8 cellular contexts compared by ENCODE assay signal in the genomic region with DNA sequence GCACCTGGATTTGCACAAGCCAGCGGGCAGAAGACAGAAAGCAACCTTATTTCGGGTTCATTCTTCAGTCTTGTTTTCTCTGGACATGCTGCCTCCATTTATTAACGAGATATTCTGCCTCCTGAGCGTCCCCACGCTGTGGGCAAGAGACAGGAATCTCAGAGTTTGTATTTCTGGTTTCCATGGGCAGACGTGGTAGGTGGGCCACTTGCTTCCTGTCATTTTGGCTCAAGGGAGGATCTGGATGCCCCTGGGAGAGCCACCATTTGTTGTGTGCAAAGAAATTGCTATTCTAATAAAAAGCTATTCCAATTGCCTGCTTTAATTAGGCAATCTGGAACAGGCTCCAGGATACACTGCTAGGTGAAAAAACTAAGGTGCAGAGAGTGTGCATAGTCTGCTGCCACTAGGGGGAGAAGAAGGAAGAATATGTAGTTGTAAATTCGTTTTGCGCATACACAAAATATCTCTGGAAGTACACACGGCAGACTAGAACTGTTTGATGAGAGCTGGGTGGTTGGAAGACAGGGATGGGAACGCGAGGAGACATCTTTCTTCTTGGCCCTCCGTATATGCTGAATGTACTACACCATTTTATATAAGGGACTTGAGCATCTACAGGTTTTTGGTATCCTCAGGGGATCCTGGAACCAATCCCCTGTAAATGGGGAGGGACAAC. TPM values are rescaled to one million over a fixed set of nuclear protein-coding genes. Genes with fewer than 3 reads are reported as not detected.
DNase-seq lines count a peak whose midpoint lies in the region; ATAC-seq and TF ChIP-seq lines count a peak whose summit lies in the region.

No MANE protein-coding gene starts in this region.

- no peak overlapping the region for H3K4me3 Mint-ChIP-seq in activated CD4-positive, alpha-beta T cell treated with anti-CD3 and anti-CD28 coated beads, Interleukin-2, amount 10 ng/mL, durations not matched to agents 7 days and 5 days

- H3K4me3 ChIP-seq in H7 (ENCODE audit: insufficient read depth, low read depth, low read length): no peak overlapping the region
- H3K4me3 ChIP-seq in heart right ventricle: no peak overlapping the region

- no peak overlapping the region for H3K27ac Mint-ChIP-seq in activated CD4-positive, alpha-beta T cell treated with anti-CD3 and anti-CD28 coated beads, Interleukin-2, amount 10 ng/mL, durations not matched to agents 7 days and 5 days

- H3K9me3 ChIP-seq in heart right ventricle: no peaks in the 10 kb centered on the region

- H3K27me3 Mint-ChIP-seq in activated CD4-positive, alpha-beta T cell treated with anti-CD3 and anti-CD28 coated beads, Interleukin-2, amount 10 ng/mL, durations not matched to agents 7 days and 5 days: peaks cover 2% of the 10 kb centered on the region

- H3K36me3 ChIP-seq in H7 (replicated peaks; ENCODE audit: control insufficient read depth, insufficient read depth, low read length) (no peaks in the 10 kb centered on the region), heart right ventricle (no peaks in the 10 kb centered on the region)

- TF ChIP-seq CTCF in heart right ventricle (IDR thresholded peaks at IDR 0.05): peak; percentile 42 to 72 (median 64)

- peak; percentile 21 for DNase-seq in Daoy (ENCODE audit: low read depth)
- peak; percentile 35 for DNase-seq in H7
- DNase-seq in NCI-H2227 treated with DMSO at 0.1 percent for 48 hours (lab: John Stamatoyannopoulos, UW): peak; percentile 28
- DNase-seq in activated CD4-positive, alpha-beta T cell treated with anti-CD3 and anti-CD28 coated beads, Interleukin-2, amount 10 ng/mL, durations not matched to agents 7 days and 5 days: peak; percentile 45
- peak in 1 of 2 donors; percentile 18 for DNase-seq in heart right ventricle
- peak; percentile 7 for DNase-seq in smooth muscle cell of the brain vasculature (ENCODE audit: low read depth, low spot score)
- no peak for DNase-seq in middle frontal gyrus (ENCODE audit: extremely low spot score, low spot score)
- no peak for DNase-seq in substantia nigra (lab: John Stamatoyannopoulos, UW)

- CTCF ChIA-PET in activated CD4-positive, alpha-beta T cell treated with anti-CD3 and anti-CD28 coated beads, Interleukin-2, amount 10 ng/mL, durations not matched to agents 7 days and 5 days (lab: Charles Lee): interaction anchor here (1.0 to 1.2 kb wide), 3 partner anchors 148 to 156 kb away, joined by 3 to 6 read pairs (median 3); no protein-coding TSS in a partner anchor

- peak in 7 of 8 donors; percentile 11 to 78 (median 59) for ATAC-seq in heart right ventricle

- H3K9me3 Mint-ChIP-seq in activated CD4-positive, alpha-beta T cell treated with anti-CD3 and anti-CD28 coated beads, Interleukin-2, amount 10 ng/mL, durations not matched to agents 7 days and 5 days: peaks cover 5% of the 10 kb centered on the region

- intact Hi-C loops in heart right ventricle (cut with DNase I): loop anchor here in 8 of 10 donors (1.0 to 5.0 kb wide), 5 partner anchors 150 to 195 kb away; no protein-coding TSS in a partner anchor

- 36 to 54% methylated on average over 12 of the region's 12 CpGs for WGBS in heart right ventricle, 2 donors

- no peaks in the 10 kb centered on the region for H3K27me3 ChIP-seq in H7 (ENCODE audit: control insufficient read depth, insufficient read depth, low read length)
- no peaks in the 10 kb centered on the region for H3K27me3 ChIP-seq in heart right ventricle

- no peaks in the 10 kb centered on the region for H3K36me3 Mint-ChIP-seq in activated CD4-positive, alpha-beta T cell treated with anti-CD3 and anti-CD28 coated beads, Interleukin-2, amount 10 ng/mL, durations not matched to agents 7 days and 5 days (ENCODE audit: low read depth)

- H3K4me1 Mint-ChIP-seq in activated CD4-positive, alpha-beta T cell treated with anti-CD3 and anti-CD28 coated beads, Interleukin-2, amount 10 ng/mL, durations not matched to agents 7 days and 5 days: peaks cover 2% of the 10 kb centered on the region

- peaks cover 0 to 2% (median 0%) of the 10 kb centered on the region in 9 donors for H3K4me1 ChIP-seq in heart right ventricle

- H3K27ac ChIP-seq in heart right ventricle (no peak overlapping the region), substantia nigra (ENCODE audit: low read depth, low read length, poor library complexity, severe bottlenecking) (no peak overlapping the region)

- POLR2A ChIA-PET in activated CD4-positive, alpha-beta T cell treated with anti-CD3 and anti-CD28 coated beads, Interleukin-2, amount 10 ng/mL, durations not matched to agents 7 days and 5 days (lab: Charles Lee): no interaction called here

RNA-seq across cellular contexts. Expression of gene SLC16A10, which starts 30.1 kb away (rescaled TPM):
- 1.2 and 7.6 TPM in 2 replicates for total RNA-seq in Daoy (2014; rRNA removed; shearing (Covaris generic))
- total RNA-seq in H7 (2014; rRNA removed; shearing (Covaris generic)): 5.1 and 7.9 TPM in 2 replicates
- total RNA-seq in activated CD4-positive, alpha-beta T cell treated with anti-CD3 and anti-CD28 coated beads, Interleukin-2, amount 10 ng/mL, durations not matched to agents 7 days and 5 days: 1 to 10 TPM; 3.2 TPM
- 1 to 10 TPM; 3.1 to 8.1 (median 7.2) TPM for total RNA-seq in heart right ventricle
- 1 to 10 TPM; 1.4 to 2.5 TPM for polyA plus RNA-seq in heart right ventricle

Comparison
In these comparisons a context has a peak if more than half of its experiments do, and no peak if none do; other contexts are left out.
1. DNase-seq: peak in Daoy (single experiment), H7 (single experiment), NCI-H2227 treated with DMSO at 0.1 percent for 48 hours (single experiment), activated CD4-positive, alpha-beta T cell treated with anti-CD3 and anti-CD28 coated beads, Interleukin-2, amount 10 ng/mL, durations not matched to agents 7 days and 5 days (single experiment) and smooth muscle cell of the brain vasculature (single experiment); none in middle frontal gyrus (single experiment) and substantia nigra (0 of 49).